Comparison of ENCODE assay signal across 2 cellular contexts in the genomic region with DNA sequence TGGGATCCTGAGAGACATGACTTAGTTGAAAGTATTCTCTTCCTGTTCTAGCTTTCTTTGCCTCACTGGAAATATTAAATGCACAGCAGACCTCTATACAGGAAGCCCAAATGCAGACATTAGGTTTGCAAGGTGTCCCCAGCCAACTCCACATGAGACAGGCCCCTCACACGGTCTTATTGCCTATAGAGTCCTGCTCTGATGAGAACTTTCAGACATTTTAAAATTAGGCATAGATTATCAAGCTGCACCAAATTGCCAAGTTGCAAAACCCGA.
TF ChIP-seq lines count a peak whose summit lies in the region.

No MANE protein-coding gene starts in this region.

TF ChIP-seq in SK-N-SH, 30 proteins besides CTCF, POLR2A, EP300 and RAD21 (continued from another document):
- TF ChIP-seq, protein P1, sequence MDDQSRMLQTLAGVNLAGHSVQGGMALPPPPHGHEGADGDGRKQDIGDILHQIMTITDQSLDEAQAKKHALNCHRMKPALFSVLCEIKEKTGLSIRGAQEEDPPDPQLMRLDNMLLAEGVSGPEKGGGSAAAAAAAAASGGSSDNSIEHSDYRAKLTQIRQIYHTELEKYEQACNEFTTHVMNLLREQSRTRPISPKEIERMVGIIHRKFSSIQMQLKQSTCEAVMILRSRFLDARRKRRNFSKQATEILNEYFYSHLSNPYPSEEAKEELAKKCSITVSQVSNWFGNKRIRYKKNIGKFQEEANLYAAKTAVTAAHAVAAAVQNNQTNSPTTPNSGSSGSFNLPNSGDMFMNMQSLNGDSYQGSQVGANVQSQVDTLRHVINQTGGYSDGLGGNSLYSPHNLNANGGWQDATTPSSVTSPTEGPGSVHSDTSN (IDR thresholded peaks at IDR 0.05): no peak
- no peak for TF ChIP-seq GATA2 (CRISPR knock-in tag; IDR thresholded peaks at IDR 0.05)
- TF ChIP-seq TEAD4 (IDR thresholded peaks at IDR 0.05; ENCODE audit: borderline replicate concordance, insufficient read depth): no peak
- TF ChIP-seq SIN3A (IDR thresholded peaks at IDR 0.05; ENCODE audit: borderline replicate concordance, low read depth, low read length): no peak
- TF ChIP-seq EZH2phosphoT487 (IDR thresholded peaks at IDR 0.05; ENCODE audit: borderline replicate concordance, low read depth): no peak

TF ChIP-seq in SK-N-SH treated with all-trans-retinoic acid at 6 μM for 48 hours, 23 proteins besides CTCF, POLR2A, EP300 and RAD21 (continued from another document):
- TF ChIP-seq, protein P2, sequence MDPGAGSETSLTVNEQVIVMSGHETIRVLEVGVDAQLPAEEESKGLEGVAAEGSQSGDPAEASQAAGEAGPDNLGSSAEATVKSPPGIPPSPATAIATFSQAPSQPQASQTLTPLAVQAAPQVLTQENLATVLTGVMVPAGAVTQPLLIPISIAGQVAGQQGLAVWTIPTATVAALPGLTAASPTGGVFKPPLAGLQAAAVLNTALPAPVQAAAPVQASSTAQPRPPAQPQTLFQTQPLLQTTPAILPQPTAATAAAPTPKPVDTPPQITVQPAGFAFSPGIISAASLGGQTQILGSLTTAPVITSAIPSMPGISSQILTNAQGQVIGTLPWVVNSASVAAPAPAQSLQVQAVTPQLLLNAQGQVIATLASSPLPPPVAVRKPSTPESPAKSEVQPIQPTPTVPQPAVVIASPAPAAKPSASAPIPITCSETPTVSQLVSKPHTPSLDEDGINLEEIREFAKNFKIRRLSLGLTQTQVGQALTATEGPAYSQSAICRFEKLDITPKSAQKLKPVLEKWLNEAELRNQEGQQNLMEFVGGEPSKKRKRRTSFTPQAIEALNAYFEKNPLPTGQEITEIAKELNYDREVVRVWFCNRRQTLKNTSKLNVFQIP (CRISPR knock-in tag; IDR thresholded peaks at IDR 0.05; ENCODE audit: borderline replicate concordance, low read depth): no peak; the same call in 1 of the 2 replicates
